ENCODE assay signal across 19 cellular contexts in genomic region chr7:13198741-13199140, GRCh38.
"Had no signal": no experiment of that assay in that cellular context is flagged by ENCODE, and none has a peak within 500 bp of the region (broad histone marks: within the 10 kb centered on the region; RNA-seq: fewer than 3 reads in every experiment).

No MANE protein-coding gene starts in this region.

- H3K27ac Mint-ChIP-seq: activated B cell treated with CpG ODN at 0.5 μM for 24 hours; activated T-helper 1 cell treated with anti-CD3 and anti-CD28 coated beads, Interleukin-12 subunit alpha, Interleukin-12 subunit beta, Interleukin-2, Interleukin-4 antibody, amounts not matched to agents 30 ng/mL and 10 ng/mL and 1 ng/mL, durations not matched to agents 14 hours and 24 hours and 36 hours; endodermal cell; immature natural killer cell; naive B cell; neural progenitor cell; stimulated activated naive CD8-positive, alpha-beta T cell treated with anti-CD3 and anti-CD28 coated beads, Interleukin-15, Interleukin-2, amounts not matched to agents 100 ng/mL and 50 ng/mL, for 24 hours; type B pancreatic cell had no signal

- H3K9me3 Mint-ChIP-seq: activated B cell treated with CpG ODN at 0.5 μM for 24 hours; activated T-helper 1 cell treated with anti-CD3 and anti-CD28 coated beads, Interleukin-12 subunit alpha, Interleukin-12 subunit beta, Interleukin-2, Interleukin-4 antibody, amounts not matched to agents 30 ng/mL and 10 ng/mL and 1 ng/mL, durations not matched to agents 14 hours and 24 hours and 36 hours; endodermal cell; naive B cell; stimulated activated naive CD8-positive, alpha-beta T cell treated with anti-CD3 and anti-CD28 coated beads, Interleukin-15, Interleukin-2, amounts not matched to agents 100 ng/mL and 50 ng/mL, for 24 hours; type B pancreatic cell had no signal

- H3K9me3 ChIP-seq: ascending aorta, sigmoid colon, spleen had no signal

- H3K27me3 Mint-ChIP-seq: activated B cell treated with CpG ODN at 0.5 μM for 24 hours; stimulated activated naive CD8-positive, alpha-beta T cell treated with anti-CD3 and anti-CD28 coated beads, Interleukin-15, Interleukin-2, amounts not matched to agents 100 ng/mL and 50 ng/mL, for 24 hours; type B pancreatic cell had no signal

- H3K4me1 Mint-ChIP-seq: activated B cell treated with CpG ODN at 0.5 μM for 24 hours, endodermal cell, immature natural killer cell, naive B cell had no signal

- H3K4me3 Mint-ChIP-seq: activated B cell treated with CpG ODN at 0.5 μM for 24 hours; activated T-helper 1 cell treated with anti-CD3 and anti-CD28 coated beads, Interleukin-12 subunit alpha, Interleukin-12 subunit beta, Interleukin-2, Interleukin-4 antibody, amounts not matched to agents 30 ng/mL and 10 ng/mL and 1 ng/mL, durations not matched to agents 14 hours and 24 hours and 36 hours; endodermal cell; immature natural killer cell; naive B cell; neural progenitor cell; stimulated activated naive CD8-positive, alpha-beta T cell treated with anti-CD3 and anti-CD28 coated beads, Interleukin-15, Interleukin-2, amounts not matched to agents 100 ng/mL and 50 ng/mL, for 24 hours; type B pancreatic cell had no signal

- H3K4me1 ChIP-seq: ascending aorta, neural progenitor cell, sigmoid colon, spleen had no signal

- ATAC-seq: left cardiac atrium had no signal

- H3K27ac ChIP-seq: ascending aorta, cardiac muscle cell, dorsolateral prefrontal cortex, neural progenitor cell, sigmoid colon, spleen had no signal

- H3K36me3 ChIP-seq: ascending aorta, cardiac muscle cell, neural progenitor cell, sigmoid colon, spleen had no signal

- H3K36me3 Mint-ChIP-seq: immature natural killer cell, naive B cell, neural progenitor cell, type B pancreatic cell had no signal

- DNase-seq: activated B cell treated with CpG ODN at 0.5 μM for 24 hours; activated CD4-positive, alpha-beta T cell treated with anti-CD3 and anti-CD28 coated beads for 48 hours; activated naive CD4-positive, alpha-beta T cell treated with Interleukin-2 at 50 U/mL for 16 hours; dorsolateral prefrontal cortex; endodermal cell; erythroblast; immature natural killer cell; left cardiac atrium; naive B cell; sigmoid colon; spleen; T-helper 2 cell had no signal

- H3K4me3 ChIP-seq: ascending aorta, cardiac muscle cell, dorsolateral prefrontal cortex, lung, neural progenitor cell, sigmoid colon, spleen had no signal

- H3K27me3 ChIP-seq: ascending aorta, cardiac muscle cell, dorsolateral prefrontal cortex, neural progenitor cell, sigmoid colon, spleen had no signal
